Comparison of ENCODE assay signal across 8 cellular contexts in genomic region chr7:1160665-1161010, GRCh38. TPM values are rescaled to one million over a fixed set of nuclear protein-coding genes. Genes with fewer than 3 reads are reported as not detected.
DNase-seq lines count a peak whose midpoint lies in the region; ATAC-seq and TF ChIP-seq lines count a peak whose summit lies in the region.

No MANE protein-coding gene starts in this region.

- H3K27me3 ChIP-seq in MM.1S (replicated peaks; ENCODE audit: insufficient read depth, low read length) (no peaks in the 10 kb centered on the region), upper lobe of right lung (no peaks in the 10 kb centered on the region)

- no peaks in the 10 kb centered on the region for H3F3A ChIP-seq in MM.1S (ENCODE audit: insufficient read depth, low read length)

- H3K9me3 ChIP-seq in MM.1S (replicated peaks; ENCODE audit: insufficient read depth, low read length) (no peaks in the 10 kb centered on the region), upper lobe of right lung (no peaks in the 10 kb centered on the region)

- H3K27me3 Mint-ChIP-seq in activated T-cell treated with anti-CD3 and anti-CD28 coated beads, Interleukin-2, amount 50 U/mL, for 72 hours (ENCODE audit: low read depth), result no peaks in the 10 kb centered on the region
- H3K27me3 Mint-ChIP-seq in central memory CD8-positive, alpha-beta T cell, result no peaks in the 10 kb centered on the region

- peak overlapping the region; percentile 100 for H3K9ac ChIP-seq in MM.1S (ENCODE audit: low read length)

- no peaks in the 10 kb centered on the region for H4K20me1 ChIP-seq in MM.1S (ENCODE audit: insufficient read depth, low read length)

- no peak for TF ChIP-seq CTCF in MM.1S (IDR thresholded peaks at IDR 0.05; ENCODE audit: low read length)
- TF ChIP-seq CTCF in lower leg skin (IDR thresholded peaks at IDR 0.05), result no peak
- no peak for TF ChIP-seq CTCF in upper lobe of right lung (IDR thresholded peaks at IDR 0.05)

- no peaks in the 10 kb centered on the region for H3K9me2 ChIP-seq in MM.1S (replicated peaks; ENCODE audit: insufficient read depth, low read length)

- peak; percentile 0 to 5 for ATAC-seq in activated T-cell treated with anti-CD3 and anti-CD28 coated beads, Interleukin-2, amount 50 U/mL, for 72 hours (replicated peaks in 1 of 2)
- peak; percentile 2 for ATAC-seq in central memory CD8-positive, alpha-beta T cell (replicated peaks; ENCODE audit: extremely low read depth, poor library complexity, severe bottlenecking)
- peak; percentile 6 for ATAC-seq in upper lobe of right lung
- ATAC-seq in HG03469 (IDR thresholded peaks at IDR 0.05; ENCODE audit: unreplicated experiment), result no peak

- H3K4me1 Mint-ChIP-seq in activated T-cell treated with anti-CD3 and anti-CD28 coated beads, Interleukin-2, amount 50 U/mL, for 72 hours (ENCODE audit: low read depth), result peaks cover 25% of the 10 kb centered on the region
- H3K4me1 Mint-ChIP-seq in central memory CD8-positive, alpha-beta T cell, result peaks cover 24% of the 10 kb centered on the region

- H3K79me2 ChIP-seq in MM.1S (ENCODE audit: low read length), result peaks cover 46% of the 10 kb centered on the region

- 22 to 36% methylated on average over 15 to 19 of the region's 19 CpGs for WGBS in lower leg skin, 2 donors

- intact Hi-C loops in lower leg skin (cut with DNase I; ENCODE audit: low total_unique reads) (no loop called here), upper lobe of right lung (cut with DNase I) (no loop called here)

- peak overlapping the region; percentile 86 for H3K4me3 ChIP-seq in MM.1S (ENCODE audit: low read length)
- peak overlapping the region; percentile 49 for H3K4me3 ChIP-seq in lower leg skin (ENCODE audit: low read depth, poor library complexity, severe bottlenecking)
- peak overlapping the region; percentile 63 for H3K4me3 ChIP-seq in upper lobe of right lung

- H3K9me3 Mint-ChIP-seq in activated T-cell treated with anti-CD3 and anti-CD28 coated beads, Interleukin-2, amount 50 U/mL, for 72 hours, result no peaks in the 10 kb centered on the region
- H3K9me3 Mint-ChIP-seq in central memory CD8-positive, alpha-beta T cell, result no peaks in the 10 kb centered on the region

- H3K27ac Mint-ChIP-seq in activated T-cell treated with anti-CD3 and anti-CD28 coated beads, Interleukin-2, amount 50 U/mL, for 72 hours, result peak overlapping the region; percentile 22
- peak overlapping the region; percentile 90 for H3K27ac Mint-ChIP-seq in central memory CD8-positive, alpha-beta T cell (ENCODE audit: low read depth)

- peak overlapping the region; percentile 35 for H2AFZ ChIP-seq in MM.1S (ENCODE audit: low read length)

- peak in 1 of 2 donors; percentile 28 for DNase-seq in activated T-cell treated with anti-CD3 and anti-CD28 coated beads, Interleukin-2, amount 50 U/mL, for 72 hours
- DNase-seq in activated T-cell treated with anti-CD3 and anti-CD28 coated beads, Interleukin-2, amount 50 U/mL, for 48 hours, result no peak
- peak; percentile 13 for DNase-seq in MM.1S
- no peak for DNase-seq in central memory CD8-positive, alpha-beta T cell (ENCODE audit: low spot score in 2 of 2)
- DNase-seq in lower leg skin (ENCODE audit: low spot score in 2 of 2), result no peak
- DNase-seq in upper lobe of right lung, result no peak
- no peak for DNase-seq in NCI-H446 (lab: John Stamatoyannopoulos, UW)

- peak overlapping the region; percentile 88 for H3K4me2 ChIP-seq in MM.1S (ENCODE audit: low read depth, low read length)

- H3K4me1 ChIP-seq in MM.1S (ENCODE audit: low read length) (peaks cover 3% of the 10 kb centered on the region; the same call in 1 of the 2 replicates), upper lobe of right lung (peaks cover 12% of the 10 kb centered on the region)

- peaks cover 0 to 3% of the 10 kb centered on the region in 2 donors for H3K36me3 Mint-ChIP-seq in activated T-cell treated with anti-CD3 and anti-CD28 coated beads, Interleukin-2, amount 50 U/mL, for 72 hours (ENCODE audit: insufficient read depth in 2 of 2)
- peaks cover 22% of the 10 kb centered on the region for H3K36me3 Mint-ChIP-seq in central memory CD8-positive, alpha-beta T cell (ENCODE audit: insufficient read depth)

- H3K27ac ChIP-seq in MM.1S (ENCODE audit: low read length), result peak overlapping the region; percentile 75
- H3K27ac ChIP-seq in upper lobe of right lung, result peak overlapping the region; percentile 92

- H3K36me3 ChIP-seq in MM.1S (replicated peaks; ENCODE audit: insufficient read depth, low read length) (no peaks in the 10 kb centered on the region; the same call in none of the 2 replicates), upper lobe of right lung (peaks cover 20% of the 10 kb centered on the region)

- no peak for TF ChIP-seq POLR2A in lower leg skin (IDR thresholded peaks at IDR 0.05)

- peak overlapping the region; percentile 72 to 89 for H3K4me3 Mint-ChIP-seq in activated T-cell treated with anti-CD3 and anti-CD28 coated beads, Interleukin-2, amount 50 U/mL, for 72 hours
- H3K4me3 Mint-ChIP-seq in central memory CD8-positive, alpha-beta T cell, result peak overlapping the region; percentile 78

RNA-seq across cellular contexts. Expression of gene ZFAND2A, which starts 0.6 kb away (rescaled TPM):
- 10 to 100 TPM; 62.2 to 71.3 TPM for total RNA-seq in activated T-cell treated with anti-CD3 and anti-CD28 coated beads, Interleukin-2, amount 50 U/mL, for 72 hours
- 10 to 100 TPM in 3 of 4 donors, 1 to 10 TPM in 1; 9.4 to 26.0 (median 22.8) TPM for total RNA-seq in lower leg skin
- total RNA-seq in upper lobe of right lung, result 19.9 TPM
